In genomic region chr3:47782538-47783308, GRCh38 we compare ENCODE assay signal across 8 cellular contexts.
DNase-seq lines count a peak whose midpoint lies in the region; ATAC-seq and TF ChIP-seq lines count a peak whose summit lies in the region.

No MANE protein-coding gene starts in this region.

- no peak for ATAC-seq in GM18858 (IDR thresholded peaks at IDR 0.05; ENCODE audit: unreplicated experiment)

- peak overlapping the region; percentile 78 for H3K4me2 ChIP-seq in DOHH2 (ENCODE audit: low read length)

- H4K20me1 ChIP-seq in DOHH2 (ENCODE audit: control insufficient read depth, insufficient read depth, low read depth, low read length) = peaks cover 7% of the 10 kb centered on the region

- H3K27me3 ChIP-seq in DOHH2 (ENCODE audit: control insufficient read depth, low read length) = no peaks in the 10 kb centered on the region

- peaks cover 5% of the 10 kb centered on the region for H3K36me3 Mint-ChIP-seq in nephron progenitor cell (ENCODE audit: low read depth)

- no peaks in the 10 kb centered on the region for H3K27me3 Mint-ChIP-seq in nephron progenitor cell (ENCODE audit: low read depth, poor library complexity)

- peaks cover 9% of the 10 kb centered on the region for H3F3A ChIP-seq in DOHH2 (ENCODE audit: control insufficient read depth, insufficient read depth)

- peaks cover 48% of the 10 kb centered on the region for H3K79me2 ChIP-seq in DOHH2 (ENCODE audit: control insufficient read depth, low read length)

- H3K27ac ChIP-seq in DOHH2 (ENCODE audit: low read depth, low read length) = peak overlapping the region; percentile 85
- peak overlapping the region; percentile 90 for H3K27ac ChIP-seq in KOPT-K1 (ENCODE audit: low read depth, low read length, poor library complexity, severe bottlenecking)
- peak overlapping the region; percentile 95 to 99 for H3K27ac ChIP-seq in coronary artery

- peaks cover 38% of the 10 kb centered on the region for H3K4me1 ChIP-seq in DOHH2 (ENCODE audit: control insufficient read depth, low read length)

- no peaks in the 10 kb centered on the region for H3K9me2 ChIP-seq in DOHH2 (replicated peaks; ENCODE audit: control insufficient read depth, low read length)

- no peaks in the 10 kb centered on the region for H3K9me3 Mint-ChIP-seq in nephron progenitor cell

- no peak for TF ChIP-seq CTCF in DOHH2 (IDR thresholded peaks at IDR 0.05; ENCODE audit: low read depth, low read length, poor library complexity, severe bottlenecking)
- no peak for TF ChIP-seq CTCF in coronary artery (IDR thresholded peaks at IDR 0.05)
- no peak for TF ChIP-seq CTCF in nephron progenitor cell (IDR thresholded peaks at IDR 0.05)
- TF ChIP-seq CTCF in GM10266 (IDR thresholded peaks at IDR 0.05; ENCODE audit: control insufficient read depth, insufficient read depth, low read depth, missing control alignments) = no peak

- H3K4me3 ChIP-seq in DOHH2 (ENCODE audit: low read length) (peak overlapping the region; percentile 90), coronary artery (peak overlapping the region; percentile 79)

- peak overlapping the region; percentile 92 for H3K4me3 Mint-ChIP-seq in nephron progenitor cell

- peak overlapping the region; percentile 98 for H3K27ac Mint-ChIP-seq in nephron progenitor cell

- DNase-seq in coronary artery (ENCODE audit: low spot score) (no peak), nephron progenitor cell (no peak), NK-92 (lab: John Stamatoyannopoulos, UW; ENCODE audit: unreplicated experiment) (no peak), NCI-H526 treated with DMSO at 0.1 percent for 48 hours (lab: John Stamatoyannopoulos, UW) (no peak), GM10266 (ENCODE audit: extremely low spot score) (no peak)

- peaks cover 36% of the 10 kb centered on the region for H3K36me3 ChIP-seq in DOHH2 (ENCODE audit: control insufficient read depth, low read length)
- peaks cover 18% of the 10 kb centered on the region for H3K36me3 ChIP-seq in KOPT-K1 (ENCODE audit: insufficient read depth, low read length)

- H3K4me1 Mint-ChIP-seq in nephron progenitor cell = peaks cover 15% of the 10 kb centered on the region

- H3K9me3 ChIP-seq in DOHH2 (ENCODE audit: control insufficient read depth, insufficient read depth, low read length) (no peaks in the 10 kb centered on the region), KOPT-K1 (ENCODE audit: insufficient read depth, low read length, poor library complexity, severe bottlenecking) (no peaks in the 10 kb centered on the region)
